9 cellular contexts compared by ENCODE assay signal in the genomic region with DNA sequence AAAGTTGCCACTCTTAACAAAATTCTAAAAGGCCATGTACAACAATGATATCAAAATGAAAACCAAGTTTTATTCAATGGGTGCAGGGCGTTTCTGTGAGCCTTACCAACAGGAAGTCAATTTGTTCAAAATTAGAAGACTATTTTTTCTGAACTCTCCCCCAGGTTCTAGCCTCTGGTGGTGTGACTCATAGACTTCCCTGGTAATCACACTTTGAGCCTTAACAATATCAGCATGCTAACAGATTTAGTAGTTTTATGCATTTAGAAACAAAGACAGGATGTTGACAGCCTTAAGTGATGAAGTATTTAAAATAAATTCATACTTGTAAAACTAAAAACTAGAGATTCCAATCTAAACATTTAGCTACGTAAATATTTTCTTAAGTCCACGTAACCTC.
A peak's percentile ranks its signal among the peaks of the same experiment; 100 is the strongest.
DNase-seq lines count a peak whose midpoint lies in the region; ATAC-seq and TF ChIP-seq lines count a peak whose summit lies in the region.
"Had no signal": no experiment of that assay in that cellular context is flagged by ENCODE, and none has a peak within 500 bp of the region (broad histone marks: within the 10 kb centered on the region; RNA-seq: fewer than 3 reads in every experiment).

No MANE protein-coding gene starts in this region.

- no peaks in the 10 kb centered on the region for H3K27me3 ChIP-seq in CD8-positive, alpha-beta T cell (ENCODE audit: insufficient read depth, low read length)
- H3K27me3 ChIP-seq in right atrium auricular region (no peaks in the 10 kb centered on the region), Karpas-422 (ENCODE audit: low read length) (no peaks in the 10 kb centered on the region), Caco-2 (replicated peaks; ENCODE audit: control insufficient read depth, insufficient read depth, low read length) (no peaks in the 10 kb centered on the region)

- DNase-seq in CD8-positive, alpha-beta T cell, result peak in 3 of 7 experiments; percentile 12 to 30 (median 27)
- peak; percentile 42 for DNase-seq in activated CD4-positive, alpha-beta memory T cell treated with anti-CD3 and anti-CD28 coated beads for 36 hours
- DNase-seq in right atrium auricular region (ENCODE audit: low spot score) (no peak), Karpas-422 (no peak), omental fat pad (ENCODE audit: low spot score) (no peak), Caco-2 (no peak)
- DNase-seq: NCI-H526 had no signal

- CTCF ChIA-PET in CD8-positive, alpha-beta T cell (lab: Charles Lee), result interaction anchor here (0.6 to 5.4 kb wide), 7 partner anchors 9 to 201 kb away, joined by 3 to 36 read pairs (median 3); partner anchors contain the start of gene LRRC8C
- CTCF ChIA-PET in activated CD4-positive, alpha-beta memory T cell treated with anti-CD3 and anti-CD28 coated beads for 36 hours (lab: Charles Lee), result interaction anchor here (0.5 to 4.1 kb wide), 4 partner anchors 23 to 101 kb away, joined by 3 to 41 read pairs (median 4); no protein-coding TSS in a partner anchor
- CTCF ChIA-PET in Caco-2 (lab: Charles Lee), result no interaction called here

- no peaks in the 10 kb centered on the region for H3K9me3 ChIP-seq in CD8-positive, alpha-beta T cell (ENCODE audit: low read length)
- no peaks in the 10 kb centered on the region for H3K9me3 ChIP-seq in right atrium auricular region
- no peaks in the 10 kb centered on the region for H3K9me3 ChIP-seq in Karpas-422 (ENCODE audit: low read length)
- H3K9me3 ChIP-seq in Caco-2, result no peaks in the 10 kb centered on the region

- peak overlapping the region; percentile 82 for H3K27ac Mint-ChIP-seq in CD8-positive, alpha-beta T cell
- peak overlapping the region; percentile 97 for H3K27ac Mint-ChIP-seq in activated CD4-positive, alpha-beta memory T cell treated with anti-CD3 and anti-CD28 coated beads for 36 hours
- H3K27ac Mint-ChIP-seq in Caco-2 (ENCODE audit: unreplicated experiment), result no peak overlapping the region

- H3K9me2 ChIP-seq in Karpas-422 (replicated peaks; ENCODE audit: insufficient read depth, low read length), result no peaks in the 10 kb centered on the region

- no peak overlapping the region for H3K4me3 Mint-ChIP-seq in CD8-positive, alpha-beta T cell
- no peak overlapping the region for H3K4me3 Mint-ChIP-seq in activated CD4-positive, alpha-beta memory T cell treated with anti-CD3 and anti-CD28 coated beads for 36 hours
- H3K4me3 Mint-ChIP-seq in Caco-2 (ENCODE audit: unreplicated experiment), result no peak overlapping the region

- no peak overlapping the region for H3K4me2 ChIP-seq in Karpas-422 (ENCODE audit: low read depth, low read length, poor library complexity, severe bottlenecking)

- no peak for TF ChIP-seq CTCF in CD8-positive, alpha-beta T cell (IDR thresholded peaks at IDR 0.05)
- TF ChIP-seq CTCF in right atrium auricular region (IDR thresholded peaks at IDR 0.05), result no peak
- no peak for TF ChIP-seq CTCF in omental fat pad (IDR thresholded peaks at IDR 0.05)
- no peak for TF ChIP-seq CTCF in Caco-2 (IDR thresholded peaks at IDR 0.05; ENCODE audit: insufficient read depth in 1 of 2, low read depth in 1 of 2, low read length in 1 of 2, severe bottlenecking in 1 of 2, unreplicated experiment in 1 of 2)

- BruUV-seq in Caco-2 (replicated peaks; lab: Mats Ljungman, UMichigan), result no TSS peak

- H3K4me3 ChIP-seq in CD8-positive, alpha-beta T cell (ENCODE audit: low read depth, low read length), result no peak overlapping the region
- H3K4me3 ChIP-seq in right atrium auricular region (no peak overlapping the region), Karpas-422 (ENCODE audit: low read length) (no peak overlapping the region), Caco-2 (ENCODE audit: low read depth, low read length) (no peak overlapping the region)

- peaks cover 63% of the 10 kb centered on the region for H3K4me1 ChIP-seq in CD8-positive, alpha-beta T cell (ENCODE audit: insufficient read depth, low read length)
- H3K4me1 ChIP-seq in right atrium auricular region (peaks cover 0 to 53% of the 10 kb centered on the region in 2 donors), Karpas-422 (ENCODE audit: low read length) (peaks cover 24% of the 10 kb centered on the region), Caco-2 (no peaks in the 10 kb centered on the region)

- H2AFZ ChIP-seq in Karpas-422 (ENCODE audit: low read length), result no peak overlapping the region

- H3K27me3 Mint-ChIP-seq in CD8-positive, alpha-beta T cell (ENCODE audit: low read depth), result no peaks in the 10 kb centered on the region
- no peaks in the 10 kb centered on the region for H3K27me3 Mint-ChIP-seq in activated CD4-positive, alpha-beta memory T cell treated with anti-CD3 and anti-CD28 coated beads for 36 hours
- H3K27me3 Mint-ChIP-seq in Caco-2 (ENCODE audit: insufficient read depth, unreplicated experiment), result peaks cover 14% of the 10 kb centered on the region

- peaks cover 84% of the 10 kb centered on the region for H3K4me1 Mint-ChIP-seq in CD8-positive, alpha-beta T cell (ENCODE audit: low read depth)
- H3K4me1 Mint-ChIP-seq in activated CD4-positive, alpha-beta memory T cell treated with anti-CD3 and anti-CD28 coated beads for 36 hours (ENCODE audit: low read depth), result peaks cover 96% of the 10 kb centered on the region
- H3K4me1 Mint-ChIP-seq in Caco-2 (ENCODE audit: low read depth, unreplicated experiment), result no peaks in the 10 kb centered on the region

- intact Hi-C loops in CD8-positive, alpha-beta T cell (cut with DNase I, micrococcal nuclease), result loop anchor here (1.0 to 5.0 kb wide), 5 partner anchors 13 to 42 kb away; no protein-coding TSS in a partner anchor
- intact Hi-C loops in activated CD4-positive, alpha-beta memory T cell treated with anti-CD3 and anti-CD28 coated beads for 36 hours (cut with micrococcal nuclease), result loop anchor here (2.0 to 5.0 kb wide), 2 partner anchors 34 to 135 kb away; no protein-coding TSS in a partner anchor
- intact Hi-C loops in Caco-2 (cut with micrococcal nuclease; ENCODE audit: unreplicated experiment), result no loop called here

- no peak overlapping the region for H3K9ac ChIP-seq in Karpas-422 (ENCODE audit: low read length)

- H4K20me1 ChIP-seq in Karpas-422 (ENCODE audit: insufficient read depth, low read depth, low read length), result no peaks in the 10 kb centered on the region

- peaks cover 18% of the 10 kb centered on the region for H3K36me3 Mint-ChIP-seq in CD8-positive, alpha-beta T cell
- peaks cover 16% of the 10 kb centered on the region for H3K36me3 Mint-ChIP-seq in activated CD4-positive, alpha-beta memory T cell treated with anti-CD3 and anti-CD28 coated beads for 36 hours
- H3K36me3 Mint-ChIP-seq in Caco-2 (ENCODE audit: insufficient read depth, unreplicated experiment), result no peaks in the 10 kb centered on the region

- H3K79me2 ChIP-seq in Karpas-422 (ENCODE audit: low read length), result no peaks in the 10 kb centered on the region

- peak overlapping the region; percentile 4 for H3K27ac ChIP-seq in CD8-positive, alpha-beta T cell (ENCODE audit: low read depth, low read length)
- H3K27ac ChIP-seq in right atrium auricular region, result peak overlapping the region; percentile 30 to 47
- no peak overlapping the region for H3K27ac ChIP-seq in Karpas-422 (ENCODE audit: low read length)

- POLR2A ChIA-PET in CD8-positive, alpha-beta T cell (lab: Charles Lee), result interaction anchor here (0.6 to 2.3 kb wide), 3 partner anchors 20 to 116 kb away, joined by 3 to 7 read pairs (median 4); partner anchors contain the start of gene LRRC8C
- POLR2A ChIA-PET in activated CD4-positive, alpha-beta memory T cell treated with anti-CD3 and anti-CD28 coated beads for 36 hours (lab: Charles Lee), result interaction anchor here (0.6 to 5.4 kb wide), 11 partner anchors 10 to 118 kb away, joined by 3 to 40 read pairs (median 4); partner anchors contain the start of gene LRRC8C
- POLR2A ChIA-PET in Caco-2 (lab: Charles Lee), result no interaction called here

- H3K36me3 ChIP-seq in CD8-positive, alpha-beta T cell (ENCODE audit: insufficient read depth, low read length), result no peaks in the 10 kb centered on the region
- H3K36me3 ChIP-seq in right atrium auricular region (no peaks in the 10 kb centered on the region), Karpas-422 (ENCODE audit: insufficient read depth, low read length) (no peaks in the 10 kb centered on the region), Caco-2 (ENCODE audit: control insufficient read depth, insufficient read depth, low read length) (no peaks in the 10 kb centered on the region)

- H3K9me3 Mint-ChIP-seq in CD8-positive, alpha-beta T cell, result no peaks in the 10 kb centered on the region
- H3K9me3 Mint-ChIP-seq in activated CD4-positive, alpha-beta memory T cell treated with anti-CD3 and anti-CD28 coated beads for 36 hours, result peaks cover 6% of the 10 kb centered on the region
- no peaks in the 10 kb centered on the region for H3K9me3 Mint-ChIP-seq in Caco-2 (ENCODE audit: unreplicated experiment)

- peak; percentile 81 for ATAC-seq in CD8-positive, alpha-beta T cell
- peak; percentile 30 for ATAC-seq in HG03378 (IDR thresholded peaks at IDR 0.05; ENCODE audit: unreplicated experiment)
- ATAC-seq in omental fat pad (ENCODE audit: low FRiP score), result no peak
- no peak for ATAC-seq in GM21529 (IDR thresholded peaks at IDR 0.05; ENCODE audit: unreplicated experiment)

Comparison
In these comparisons a context has a peak if more than half of its experiments do, and no peak if none do; other contexts are left out.
1. ATAC-seq: peak in CD8-positive, alpha-beta T cell (single experiment) and HG03378 (single experiment); none in omental fat pad (single experiment) and GM21529 (single experiment).